In genomic region chr20:37309941-37310590, GRCh38 we compare ENCODE assay signal across 18 cellular contexts. TPM values are rescaled to one million over a fixed set of nuclear protein-coding genes. Genes with fewer than 3 reads are reported as not detected.
DNase-seq lines count a peak whose midpoint lies in the region; FAIRE-seq and TF ChIP-seq lines count a peak whose summit lies in the region.
"Had no signal": no experiment of that assay in that cellular context is flagged by ENCODE, and none has a peak within 500 bp of the region (broad histone marks: within the 10 kb centered on the region; RNA-seq: fewer than 3 reads in every experiment).

No MANE protein-coding gene starts in this region.

- no peaks in the 10 kb centered on the region for H3K27me3 Mint-ChIP-seq in Caco-2 (ENCODE audit: insufficient read depth, unreplicated experiment)
- H3K27me3 Mint-ChIP-seq: activated naive CD4-positive, alpha-beta T cell treated with anti-CD3 and anti-CD28 coated beads, Interleukin-2, amount 50 U/mL, for 24 hours; memory B cell; stimulated activated naive CD8-positive, alpha-beta T cell treated with anti-CD3 and anti-CD28 coated beads, Interleukin-15, Interleukin-2, amounts not matched to agents 100 ng/mL and 50 ng/mL, for 24 hours had no signal

- no TSS peak for BruUV-seq in Caco-2 (replicated peaks; lab: Mats Ljungman, UMichigan)

- peaks cover 6% of the 10 kb centered on the region for H3K4me1 Mint-ChIP-seq in Caco-2 (ENCODE audit: low read depth, unreplicated experiment)

- POLR2A ChIA-PET in Caco-2 (lab: Charles Lee), result interaction anchor here (0.7 kb wide), 1 partner anchor 20 kb away, joined by 3 read pairs; the partner anchor contains the start of gene MANBAL

- DNase-seq in Caco-2 (peak in 1 of 2 experiments; percentile 49), HTR-8/SVneo (ENCODE audit: insufficient read length, low spot score) (no peak), epithelial cell of prostate (ENCODE audit: low read depth, low spot score) (peak; percentile 63), OCI-M1 (lab: John Stamatoyannopoulos, UW) (no peak), kidney (no peak), Karpas-422 (no peak), MV-4-11 (lab: John Stamatoyannopoulos, UW) (no peak)
- DNase-seq: cerebellar nuclear complex had no signal

- H3K4me2 ChIP-seq in parathyroid adenoma (ENCODE audit: low read length), result no peak overlapping the region
- H3K4me2 ChIP-seq in Karpas-422 (ENCODE audit: low read depth, low read length, poor library complexity, severe bottlenecking), result no peak overlapping the region
- H3K4me2 ChIP-seq: BLaER1 treated with 17β-estradiol and CSF1 and Interleukin-3, amounts not matched to agents 10 nM and 100 nM had no signal

- CTCF ChIA-PET in Caco-2 (lab: Charles Lee), result no interaction called here

- no peak overlapping the region for H3K9ac ChIP-seq in parathyroid adenoma
- no peak overlapping the region for H3K9ac ChIP-seq in kidney (ENCODE audit: low read length in 2 of 2)
- H3K9ac ChIP-seq in Karpas-422 (ENCODE audit: low read length), result no peak overlapping the region
- H3K9ac ChIP-seq: KMS-11 had no signal

- H3K27ac Mint-ChIP-seq in Caco-2 (ENCODE audit: unreplicated experiment), result peak overlapping the region; percentile 2
- H3K27ac Mint-ChIP-seq: activated naive CD4-positive, alpha-beta T cell treated with anti-CD3 and anti-CD28 coated beads, Interleukin-2, amount 50 U/mL, for 24 hours; memory B cell; stimulated activated naive CD8-positive, alpha-beta T cell treated with anti-CD3 and anti-CD28 coated beads, Interleukin-15, Interleukin-2, amounts not matched to agents 100 ng/mL and 50 ng/mL, for 24 hours had no signal

- peaks cover 20% of the 10 kb centered on the region for H3K36me3 Mint-ChIP-seq in Caco-2 (ENCODE audit: insufficient read depth, unreplicated experiment)

- TF ChIP-seq CTCF in Caco-2 (IDR thresholded peaks at IDR 0.05; ENCODE audit: insufficient read depth in 1 of 2, low read depth in 1 of 2, low read length in 1 of 2, severe bottlenecking in 1 of 2, unreplicated experiment in 1 of 2), result no peak
- TF ChIP-seq CTCF in parathyroid adenoma (IDR thresholded peaks at IDR 0.05), result no peak
- TF ChIP-seq CTCF in kidney (IDR thresholded peaks at IDR 0.05; ENCODE audit: borderline replicate concordance, extremely low read depth, insufficient read depth), result no peak

- FAIRE-seq in HTR-8/SVneo (lab: Jason Lieb, UNC), result peak; percentile 20
- no peak for FAIRE-seq in kidney (lab: Jason Lieb, UNC)

- H3K9me3 Mint-ChIP-seq in Caco-2 (ENCODE audit: unreplicated experiment), result no peaks in the 10 kb centered on the region
- H3K9me3 Mint-ChIP-seq: activated naive CD4-positive, alpha-beta T cell treated with anti-CD3 and anti-CD28 coated beads, Interleukin-2, amount 50 U/mL, for 24 hours; memory B cell; stimulated activated naive CD8-positive, alpha-beta T cell treated with anti-CD3 and anti-CD28 coated beads, Interleukin-15, Interleukin-2, amounts not matched to agents 100 ng/mL and 50 ng/mL, for 24 hours had no signal

- H3K9me2 ChIP-seq in Karpas-422 (replicated peaks; ENCODE audit: insufficient read depth, low read length), result no peaks in the 10 kb centered on the region

- H3K36me3 ChIP-seq in Caco-2 (ENCODE audit: control insufficient read depth, insufficient read depth, low read length) (peaks cover 3% of the 10 kb centered on the region; the same call in 1 of the 2 replicates), parathyroid adenoma (ENCODE audit: control insufficient read depth, insufficient read depth, low read length) (no peaks in the 10 kb centered on the region), kidney (ENCODE audit: control insufficient read depth in 1 of 2, insufficient read depth in 2 of 2, low read length in 2 of 2) (peaks cover 7 to 12% of the 10 kb centered on the region in 2 donors), Karpas-422 (ENCODE audit: insufficient read depth, low read length) (peaks cover 8% of the 10 kb centered on the region; the same call in 1 of the 2 replicates)

- H3K27me3 ChIP-seq in Caco-2 (replicated peaks; ENCODE audit: control insufficient read depth, insufficient read depth, low read length) (no peaks in the 10 kb centered on the region), parathyroid adenoma (ENCODE audit: control insufficient read depth, insufficient read depth, low read length) (no peaks in the 10 kb centered on the region), Karpas-422 (ENCODE audit: low read length) (no peaks in the 10 kb centered on the region)
- H3K27me3 ChIP-seq: BLaER1 treated with 17β-estradiol and CSF1 and Interleukin-3, amounts not matched to agents 10 nM and 100 nM; esophagus muscularis mucosa had no signal

- H3K9me3 ChIP-seq in Caco-2 (no peaks in the 10 kb centered on the region), parathyroid adenoma (ENCODE audit: control insufficient read depth, low read length) (no peaks in the 10 kb centered on the region), kidney (ENCODE audit: control insufficient read depth in 1 of 2, low read length in 2 of 2) (no peaks in the 10 kb centered on the region), Karpas-422 (ENCODE audit: low read length) (no peaks in the 10 kb centered on the region)
- H3K9me3 ChIP-seq: BLaER1 treated with 17β-estradiol and CSF1 and Interleukin-3, amounts not matched to agents 10 nM and 100 nM; esophagus muscularis mucosa had no signal

- H3K4me3 ChIP-seq in Caco-2 (ENCODE audit: low read depth, low read length) (no peak overlapping the region), parathyroid adenoma (ENCODE audit: low read depth, low read length) (no peak overlapping the region), kidney (ENCODE audit: low read length in 2 of 2) (no peak overlapping the region), Karpas-422 (ENCODE audit: low read length) (no peak overlapping the region)
- H3K4me3 ChIP-seq: BLaER1 treated with 17β-estradiol and CSF1 and Interleukin-3, amounts not matched to agents 10 nM and 100 nM; esophagus muscularis mucosa had no signal

- H3K27ac ChIP-seq in epithelial cell of prostate (peak overlapping the region; percentile 52), parathyroid adenoma (peak overlapping the region; percentile 50), kidney (ENCODE audit: low read depth in 2 of 2, low read length in 2 of 2) (no peak overlapping the region), Karpas-422 (ENCODE audit: low read length) (no peak overlapping the region)

- intact Hi-C loops in Caco-2 (cut with micrococcal nuclease; ENCODE audit: unreplicated experiment) (no loop called here), kidney (cut with DNase I) (no loop called here)

- H3K4me3 Mint-ChIP-seq in Caco-2 (ENCODE audit: unreplicated experiment), result no peak overlapping the region
- H3K4me3 Mint-ChIP-seq: activated naive CD4-positive, alpha-beta T cell treated with anti-CD3 and anti-CD28 coated beads, Interleukin-2, amount 50 U/mL, for 24 hours; memory B cell; stimulated activated naive CD8-positive, alpha-beta T cell treated with anti-CD3 and anti-CD28 coated beads, Interleukin-15, Interleukin-2, amounts not matched to agents 100 ng/mL and 50 ng/mL, for 24 hours had no signal

- H4K20me1 ChIP-seq in Karpas-422 (ENCODE audit: insufficient read depth, low read depth, low read length), result peaks cover 10% of the 10 kb centered on the region; the same call in 1 of the 2 replicates

- peak overlapping the region; percentile 18 for H2AFZ ChIP-seq in parathyroid adenoma
- H2AFZ ChIP-seq in Karpas-422 (ENCODE audit: low read length), result no peak overlapping the region

- H3K4me1 ChIP-seq in Caco-2 (no peaks in the 10 kb centered on the region), parathyroid adenoma (peaks cover 20% of the 10 kb centered on the region), kidney (ENCODE audit: control insufficient read depth in 1 of 2, insufficient read depth in 1 of 2, low read depth in 1 of 2, low read length in 2 of 2) (peaks cover 8 to 26% of the 10 kb centered on the region in 2 donors), Karpas-422 (ENCODE audit: low read length) (peaks cover 27% of the 10 kb centered on the region)

- peaks cover 18% of the 10 kb centered on the region for H3K79me2 ChIP-seq in parathyroid adenoma
- peaks cover 19% of the 10 kb centered on the region for H3K79me2 ChIP-seq in Karpas-422 (ENCODE audit: low read length)

RNA-seq across cellular contexts. Expression of gene MANBAL, which starts 20.6 kb away (rescaled TPM):
- 95.6 and 106 TPM in 2 replicates for total RNA-seq in Caco-2 (2022)
- 45.7 TPM for total RNA-seq in kidney
- polyA plus RNA-seq in kidney (ENCODE audit: insufficient read depth, low read depth, low replicate concordance), result 93.3 TPM
- 7.7 and 8.5 TPM in 2 replicates for total RNA-seq in Karpas-422 (2014; rRNA removed; shearing (Covaris generic); ENCODE audit: low replicate concordance)

RNA-seq across cellular contexts. Expression of gene SRC, which starts 35.9 kb away (rescaled TPM):
- 197 and 222 TPM in 2 replicates for total RNA-seq in Caco-2 (2022)
- total RNA-seq in kidney, result 70.0 TPM
- 28.5 TPM for polyA plus RNA-seq in kidney (ENCODE audit: insufficient read depth, low read depth, low replicate concordance)
- total RNA-seq in Karpas-422 (2014; rRNA removed; shearing (Covaris generic); ENCODE audit: low replicate concordance), result 39.9 and 41.5 TPM in 2 replicates

RNA-seq across cellular contexts. Expression of gene GHRH, which starts 48.5 kb away (rescaled TPM):
- total RNA-seq in Caco-2 (2022), result not detected in 2 replicates
- total RNA-seq in kidney, result not detected
- polyA plus RNA-seq in kidney (ENCODE audit: insufficient read depth, low read depth, low replicate concordance), result not detected
- not detected in 2 replicates for total RNA-seq in Karpas-422 (2014; rRNA removed; shearing (Covaris generic); ENCODE audit: low replicate concordance)
- total RNA-seq: Daoy, esophagus muscularis mucosa, pulmonary artery endothelial cell, SK-MEL-5 had no signal

Comparison
In these comparisons a context has a peak if more than half of its experiments do, and no peak if none do; other contexts are left out.
1. H3K27ac ChIP-seq: peak in epithelial cell of prostate (single experiment) and parathyroid adenoma (single experiment); none in kidney (0 of 2) and Karpas-422 (single experiment).